In genomic region chr2:84823229-84823628, GRCh38 we compare ENCODE assay signal across 24 cellular contexts. TPM values are rescaled to one million over a fixed set of nuclear protein-coding genes. Genes with fewer than 3 reads are reported as not detected.
DNase-seq lines count a peak whose midpoint lies in the region; ATAC-seq and TF ChIP-seq lines count a peak whose summit lies in the region.
"Had no signal": no experiment of that assay in that cellular context is flagged by ENCODE, and none has a peak within 500 bp of the region (broad histone marks: within the 10 kb centered on the region; RNA-seq: fewer than 3 reads in every experiment).

No MANE protein-coding gene starts in this region.

- TF ChIP-seq CTCF in type B pancreatic cell (conservative IDR thresholded peaks at IDR 0.05) = no peak

- H3K27ac Mint-ChIP-seq in activated naive CD8-positive, alpha-beta T cell = peak overlapping the region; percentile 67
- no peak overlapping the region for H3K27ac Mint-ChIP-seq in activated naive CD8-positive, alpha-beta T cell treated with anti-CD3 and anti-CD28 coated beads for 36 hours
- H3K27ac Mint-ChIP-seq in CD4-positive, alpha-beta memory T cell = peak overlapping the region in 6 of 7 donors; percentile 23 to 83 (median 42)
- H3K27ac Mint-ChIP-seq in activated T-helper 17 cell treated with anti-CD3 and anti-CD28 coated beads, Interleukin-2, amount 50 U/mL, for 72 hours = peak overlapping the region; percentile 41
- H3K27ac Mint-ChIP-seq in type B pancreatic cell = no peak overlapping the region
- H3K27ac Mint-ChIP-seq in stimulated activated naive B cell treated with anti-CD40 and anti-IgM and Interleukin-4, amounts not matched to agents 10 μg/mL and 1 μg/mL and 100 μg/mL, for 72 hours = no peak overlapping the region
- H3K27ac Mint-ChIP-seq: HFFc6 had no signal

- H3K9me3 Mint-ChIP-seq in activated naive CD8-positive, alpha-beta T cell (ENCODE audit: low read depth) = no peaks in the 10 kb centered on the region
- H3K9me3 Mint-ChIP-seq in activated naive CD8-positive, alpha-beta T cell treated with anti-CD3 and anti-CD28 coated beads for 36 hours = peaks cover 3% of the 10 kb centered on the region
- H3K9me3 Mint-ChIP-seq in CD4-positive, alpha-beta memory T cell = no peaks in the 10 kb centered on the region
- H3K9me3 Mint-ChIP-seq in activated T-helper 17 cell treated with anti-CD3 and anti-CD28 coated beads, Interleukin-2, amount 50 U/mL, for 72 hours = no peaks in the 10 kb centered on the region
- H3K9me3 Mint-ChIP-seq in type B pancreatic cell = no peaks in the 10 kb centered on the region
- H3K9me3 Mint-ChIP-seq in stimulated activated naive B cell treated with anti-CD40 and anti-IgM and Interleukin-4, amounts not matched to agents 10 μg/mL and 1 μg/mL and 100 μg/mL, for 72 hours = no peaks in the 10 kb centered on the region
- H3K9me3 Mint-ChIP-seq: HFFc6 had no signal

- peaks cover 4% of the 10 kb centered on the region for H3K36me3 ChIP-seq in CD4-positive, alpha-beta memory T cell (ENCODE audit: insufficient read depth, low read length)
- H3K36me3 ChIP-seq: BLaER1, HAP-1, SJCRH30 had no signal

- H3K36me3 Mint-ChIP-seq in activated naive CD8-positive, alpha-beta T cell = peaks cover 18% of the 10 kb centered on the region
- peaks cover 52% of the 10 kb centered on the region for H3K36me3 Mint-ChIP-seq in activated naive CD8-positive, alpha-beta T cell treated with anti-CD3 and anti-CD28 coated beads for 36 hours
- peaks cover 53 to 54% of the 10 kb centered on the region in 2 donors for H3K36me3 Mint-ChIP-seq in CD4-positive, alpha-beta memory T cell
- peaks cover 24% of the 10 kb centered on the region for H3K36me3 Mint-ChIP-seq in activated T-helper 17 cell treated with anti-CD3 and anti-CD28 coated beads, Interleukin-2, amount 50 U/mL, for 72 hours (ENCODE audit: low read depth)
- no peaks in the 10 kb centered on the region for H3K36me3 Mint-ChIP-seq in type B pancreatic cell
- peaks cover 0 to 2% of the 10 kb centered on the region in 2 donors for H3K36me3 Mint-ChIP-seq in stimulated activated naive B cell treated with anti-CD40 and anti-IgM and Interleukin-4, amounts not matched to agents 10 μg/mL and 1 μg/mL and 100 μg/mL, for 72 hours

- POLR2A ChIA-PET in CD4-positive, alpha-beta memory T cell (lab: Charles Lee; ENCODE audit: partially characterized antibody) = interaction anchor here (1.1 kb wide), 1 partner anchor 15 kb away, joined by 3 read pairs; no protein-coding TSS in a partner anchor

- H3K9me3 ChIP-seq in CD4-positive, alpha-beta memory T cell (ENCODE audit: control insufficient read depth in 1 of 2, low read length in 2 of 2) = no peaks in the 10 kb centered on the region
- H3K9me3 ChIP-seq: HAP-1, SJCRH30 had no signal

- intact Hi-C loops in CD4-positive, alpha-beta memory T cell (cut with micrococcal nuclease) = no loop called here

- no peak for DNase-seq in activated naive CD8-positive, alpha-beta T cell treated with anti-CD3 and anti-CD28 coated beads for 36 hours
- DNase-seq in CD4-positive, alpha-beta memory T cell = no peak
- DNase-seq in type B pancreatic cell (ENCODE audit: extremely low spot score, unreplicated experiment) (peak; percentile 34), NCI-H1694 (lab: John Stamatoyannopoulos, UW) (no peak)
- no peak for DNase-seq in stimulated activated naive B cell treated with anti-CD40 and anti-IgM and Interleukin-4, amounts not matched to agents 10 μg/mL and 1 μg/mL and 100 μg/mL, for 72 hours
- DNase-seq: Calu3, DMS79 treated with DMSO at 0.1 percent for 48 hours, GF-D8, GOT3, HFFc6, KBM-7, MV-4-11, NCI-H1105, NCI-H1436 treated with DMSO at 0.1 percent for 48 hours, NCI-H1930, NCI-H2107, NCI-H526 treated with DMSO at 0.1 percent for 48 hours, PC-9, SJCRH30 had no signal

- H3K4me1 ChIP-seq in CD4-positive, alpha-beta memory T cell (ENCODE audit: insufficient read depth, low read length) = peaks cover 31% of the 10 kb centered on the region
- H3K4me1 ChIP-seq: BLaER1, HAP-1, SJCRH30 had no signal

- H3K27ac ChIP-seq in CD4-positive, alpha-beta memory T cell (ENCODE audit: low read depth, low read length) = no peak overlapping the region
- H3K27ac ChIP-seq: BLaER1, PC-9, SJCRH30 had no signal

- no peaks in the 10 kb centered on the region for H3K27me3 Mint-ChIP-seq in activated naive CD8-positive, alpha-beta T cell
- H3K27me3 Mint-ChIP-seq in activated naive CD8-positive, alpha-beta T cell treated with anti-CD3 and anti-CD28 coated beads for 36 hours = no peaks in the 10 kb centered on the region
- H3K27me3 Mint-ChIP-seq in CD4-positive, alpha-beta memory T cell = no peaks in the 10 kb centered on the region
- H3K27me3 Mint-ChIP-seq in activated T-helper 17 cell treated with anti-CD3 and anti-CD28 coated beads, Interleukin-2, amount 50 U/mL, for 72 hours = no peaks in the 10 kb centered on the region
- no peaks in the 10 kb centered on the region for H3K27me3 Mint-ChIP-seq in type B pancreatic cell
- no peaks in the 10 kb centered on the region for H3K27me3 Mint-ChIP-seq in stimulated activated naive B cell treated with anti-CD40 and anti-IgM and Interleukin-4, amounts not matched to agents 10 μg/mL and 1 μg/mL and 100 μg/mL, for 72 hours

- ATAC-seq in activated T-helper 17 cell treated with anti-CD3 and anti-CD28 coated beads, Interleukin-2, amount 50 U/mL, for 72 hours (replicated peaks) = no peak
- ATAC-seq in stimulated activated naive B cell treated with anti-CD40 and anti-IgM and Interleukin-4, amounts not matched to agents 10 μg/mL and 1 μg/mL and 100 μg/mL, for 72 hours (replicated peaks) = no peak
- ATAC-seq: Right ventricle myocardium inferior had no signal

- CTCF ChIA-PET in CD4-positive, alpha-beta memory T cell (lab: Charles Lee; ENCODE audit: partially characterized antibody) = interaction anchor here (1.0 to 1.4 kb wide), 3 partner anchors 9 to 103 kb away, joined by 3 read pairs; no protein-coding TSS in a partner anchor

- no peak overlapping the region for H3K4me3 Mint-ChIP-seq in activated naive CD8-positive, alpha-beta T cell
- no peak overlapping the region for H3K4me3 Mint-ChIP-seq in activated naive CD8-positive, alpha-beta T cell treated with anti-CD3 and anti-CD28 coated beads for 36 hours
- peak overlapping the region in 1 of 8 donors; percentile 6 for H3K4me3 Mint-ChIP-seq in CD4-positive, alpha-beta memory T cell
- H3K4me3 Mint-ChIP-seq in activated T-helper 17 cell treated with anti-CD3 and anti-CD28 coated beads, Interleukin-2, amount 50 U/mL, for 72 hours = no peak overlapping the region
- no peak overlapping the region for H3K4me3 Mint-ChIP-seq in type B pancreatic cell
- H3K4me3 Mint-ChIP-seq in stimulated activated naive B cell treated with anti-CD40 and anti-IgM and Interleukin-4, amounts not matched to agents 10 μg/mL and 1 μg/mL and 100 μg/mL, for 72 hours = no peak overlapping the region
- H3K4me3 Mint-ChIP-seq: HFFc6 had no signal

- H3K27me3 ChIP-seq in CD4-positive, alpha-beta memory T cell (ENCODE audit: insufficient read depth, low read length) = no peaks in the 10 kb centered on the region
- H3K27me3 ChIP-seq: BLaER1 had no signal

- peaks cover 54% of the 10 kb centered on the region for H3K4me1 Mint-ChIP-seq in activated naive CD8-positive, alpha-beta T cell (ENCODE audit: low read depth)
- H3K4me1 Mint-ChIP-seq in activated naive CD8-positive, alpha-beta T cell treated with anti-CD3 and anti-CD28 coated beads for 36 hours = peaks cover 38% of the 10 kb centered on the region
- peaks cover 26 to 60% (median 40%) of the 10 kb centered on the region in 4 donors for H3K4me1 Mint-ChIP-seq in CD4-positive, alpha-beta memory T cell
- peaks cover 13% of the 10 kb centered on the region for H3K4me1 Mint-ChIP-seq in activated T-helper 17 cell treated with anti-CD3 and anti-CD28 coated beads, Interleukin-2, amount 50 U/mL, for 72 hours
- no peaks in the 10 kb centered on the region for H3K4me1 Mint-ChIP-seq in type B pancreatic cell (ENCODE audit: unreplicated experiment)
- H3K4me1 Mint-ChIP-seq in stimulated activated naive B cell treated with anti-CD40 and anti-IgM and Interleukin-4, amounts not matched to agents 10 μg/mL and 1 μg/mL and 100 μg/mL, for 72 hours = peaks cover 8 to 32% of the 10 kb centered on the region in 2 donors

- H3K4me3 ChIP-seq in CD4-positive, alpha-beta memory T cell (ENCODE audit: low read length in 2 of 2) = no peak overlapping the region
- H3K4me3 ChIP-seq: BLaER1, HAP-1, PC-9, SJCRH30 had no signal

RNA-seq across cellular contexts. Expression of gene TRABD2A, which starts 57.7 kb away (rescaled TPM):
- total RNA-seq in activated naive CD8-positive, alpha-beta T cell treated with anti-CD3 and anti-CD28 coated beads for 36 hours = 10 to 100 TPM; 59.2 to 61.7 TPM
- 10 to 100 TPM; 83.3 to 90.7 TPM for total RNA-seq in CD4-positive, alpha-beta memory T cell
- polyA plus RNA-seq in CD4-positive, alpha-beta memory T cell = 10 to 100 TPM; 67.1 to 81.2 TPM
- total RNA-seq in activated T-helper 17 cell treated with anti-CD3 and anti-CD28 coated beads, Interleukin-2, amount 50 U/mL, for 72 hours = 10 to 100 TPM; 28.6 to 32.3 TPM
- total RNA-seq in type B pancreatic cell (ENCODE audit: low replicate concordance) = 2.1 and 3.3 TPM in 2 replicates

Comparison
In these comparisons a context has a peak if more than half of its experiments do, and no peak if none do; other contexts are left out.
1. H3K27ac Mint-ChIP-seq: peak in activated naive CD8-positive, alpha-beta T cell (single experiment), CD4-positive, alpha-beta memory T cell (6 of 7) and activated T-helper 17 cell treated with anti-CD3 and anti-CD28 coated beads, Interleukin-2, amount 50 U/mL, for 72 hours (single experiment); none in activated naive CD8-positive, alpha-beta T cell treated with anti-CD3 and anti-CD28 coated beads for 36 hours (single experiment), type B pancreatic cell (single experiment) and stimulated activated naive B cell treated with anti-CD40 and anti-IgM and Interleukin-4, amounts not matched to agents 10 μg/mL and 1 μg/mL and 100 μg/mL, for 72 hours (single experiment).